ENCODE assay signal across 1 cellular context in the genomic region with DNA sequence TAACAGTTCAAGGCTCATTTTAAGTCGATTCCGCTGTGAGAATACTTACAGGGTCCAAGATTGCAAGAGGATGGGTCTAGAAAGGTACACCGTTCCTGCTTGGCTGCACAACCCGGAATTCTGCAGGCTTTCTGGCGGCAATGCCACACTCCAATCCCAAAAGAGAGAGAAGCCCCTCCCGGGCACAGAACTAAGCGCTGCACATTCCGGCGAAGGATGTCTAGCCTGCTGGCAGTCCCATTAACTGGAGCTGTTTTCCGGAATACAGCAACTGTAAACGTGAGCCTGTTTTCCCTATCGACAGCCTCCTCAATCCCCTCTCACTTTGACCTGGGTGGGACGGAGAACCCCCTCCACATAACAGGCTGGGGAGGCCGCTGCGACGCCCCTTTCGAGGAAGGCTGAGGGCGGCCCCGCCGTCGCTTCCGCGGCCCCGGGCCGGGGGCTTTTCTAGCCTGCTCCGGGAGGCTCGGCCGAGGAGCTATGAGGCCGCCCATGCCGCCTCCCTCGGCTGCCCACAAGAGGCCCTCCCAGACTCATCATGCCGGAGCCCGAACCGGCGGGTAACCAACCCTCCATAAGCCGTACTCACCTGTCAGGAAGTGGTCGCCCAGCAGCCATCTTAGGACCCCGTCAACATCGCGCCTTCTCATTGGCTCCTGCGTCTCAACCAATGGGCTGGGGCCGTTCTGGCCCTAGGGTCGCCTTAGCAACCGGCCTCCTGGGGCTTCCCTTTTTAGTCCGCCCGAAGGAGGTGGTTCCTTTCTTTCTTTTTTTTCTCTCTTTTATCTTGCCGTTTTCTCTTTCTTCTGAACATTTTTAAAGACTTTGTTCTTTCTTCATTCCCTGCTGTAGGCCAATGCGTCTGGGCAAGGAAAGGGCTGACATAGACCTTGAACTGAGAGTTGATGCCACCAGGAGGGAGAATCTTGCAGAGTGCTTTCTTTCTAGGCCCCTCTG.
TF ChIP-seq lines count a peak whose summit lies in the region.

A gene (minus strand): TSS at position 647 of the 960 bp plus-strand sequence. CDS start 5,909 bp downstream, outside the sequence.

TF ChIP-seq in HepG2, 621 proteins besides CTCF, POLR2A, EP300 and RAD21 (continued from another document and continues in another):
- TF ChIP-seq ZNF549 (CRISPR knock-in tag; IDR thresholded peaks at IDR 0.05), result no peak
- no peak for TF ChIP-seq POLR2AphosphoS2 (IDR thresholded peaks at IDR 0.05; ENCODE audit: low read depth, low read length)
- TF ChIP-seq, protein P1, sequence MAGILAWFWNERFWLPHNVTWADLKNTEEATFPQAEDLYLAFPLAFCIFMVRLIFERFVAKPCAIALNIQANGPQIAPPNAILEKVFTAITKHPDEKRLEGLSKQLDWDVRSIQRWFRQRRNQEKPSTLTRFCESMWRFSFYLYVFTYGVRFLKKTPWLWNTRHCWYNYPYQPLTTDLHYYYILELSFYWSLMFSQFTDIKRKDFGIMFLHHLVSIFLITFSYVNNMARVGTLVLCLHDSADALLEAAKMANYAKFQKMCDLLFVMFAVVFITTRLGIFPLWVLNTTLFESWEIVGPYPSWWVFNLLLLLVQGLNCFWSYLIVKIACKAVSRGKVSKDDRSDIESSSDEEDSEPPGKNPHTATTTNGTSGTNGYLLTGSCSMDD (CRISPR knock-in tag; IDR thresholded peaks at IDR 0.05), result no peak
- no peak for TF ChIP-seq TEAD2 (CRISPR knock-in tag; IDR thresholded peaks at IDR 0.05)
- TF ChIP-seq REPIN1 (CRISPR knock-in tag; IDR thresholded peaks at IDR 0.05; ENCODE audit: borderline replicate concordance, low read depth), result peak; percentile 49; the same call in 1 of the 2 replicates
- 0 out of 2 replicates have a peak, but pooled peaks have one; percentile 17 for TF ChIP-seq ZNF121 (CRISPR knock-in tag; IDR thresholded peaks at IDR 0.05)
- no peak for TF ChIP-seq MBD4 (IDR thresholded peaks at IDR 0.05; ENCODE audit: borderline replicate concordance, low read length)
- TF ChIP-seq POGZ (CRISPR knock-in tag; IDR thresholded peaks at IDR 0.05), result no peak; the same call in 1 of the 2 replicates
- peak; percentile 82 for TF ChIP-seq KMT2B (CRISPR knock-in tag; IDR thresholded peaks at IDR 0.05)
- TF ChIP-seq ZEB1 (IDR thresholded peaks at IDR 0.05; ENCODE audit: insufficient replicate concordance, low read depth), result peak; percentile 63
- TF ChIP-seq, protein P2, sequence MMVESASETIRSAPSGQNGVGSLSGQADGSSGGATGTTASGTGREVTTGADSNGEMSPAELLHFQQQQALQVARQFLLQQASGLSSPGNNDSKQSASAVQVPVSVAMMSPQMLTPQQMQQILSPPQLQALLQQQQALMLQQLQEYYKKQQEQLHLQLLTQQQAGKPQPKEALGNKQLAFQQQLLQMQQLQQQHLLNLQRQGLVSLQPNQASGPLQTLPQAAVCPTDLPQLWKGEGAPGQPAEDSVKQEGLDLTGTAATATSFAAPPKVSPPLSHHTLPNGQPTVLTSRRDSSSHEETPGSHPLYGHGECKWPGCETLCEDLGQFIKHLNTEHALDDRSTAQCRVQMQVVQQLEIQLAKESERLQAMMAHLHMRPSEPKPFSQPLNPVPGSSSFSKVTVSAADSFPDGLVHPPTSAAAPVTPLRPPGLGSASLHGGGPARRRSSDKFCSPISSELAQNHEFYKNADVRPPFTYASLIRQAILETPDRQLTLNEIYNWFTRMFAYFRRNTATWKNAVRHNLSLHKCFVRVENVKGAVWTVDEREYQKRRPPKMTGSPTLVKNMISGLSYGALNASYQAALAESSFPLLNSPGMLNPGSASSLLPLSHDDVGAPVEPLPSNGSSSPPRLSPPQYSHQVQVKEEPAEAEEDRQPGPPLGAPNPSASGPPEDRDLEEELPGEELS (CRISPR knock-in tag; IDR thresholded peaks at IDR 0.05), result no peak
- TF ChIP-seq ZNF839 (CRISPR knock-in tag; IDR thresholded peaks at IDR 0.05; ENCODE audit: borderline replicate concordance), result no peak
- no peak for TF ChIP-seq ZNF431 (CRISPR knock-in tag; IDR thresholded peaks at IDR 0.05; ENCODE audit: borderline replicate concordance, low read depth)
- peak; percentile 98 for TF ChIP-seq RFX3 (CRISPR knock-in tag; IDR thresholded peaks at IDR 0.05)
- TF ChIP-seq SIX1 (CRISPR knock-in tag; IDR thresholded peaks at IDR 0.05; ENCODE audit: borderline replicate concordance), result no peak
- TF ChIP-seq MZF1 (CRISPR knock-in tag; IDR thresholded peaks at IDR 0.05; ENCODE audit: borderline replicate concordance), result 0 out of 2 replicates have a peak, but pooled peaks have one; percentile 42
- no peak for TF ChIP-seq CAMTA2 (CRISPR knock-in tag; IDR thresholded peaks at IDR 0.05; ENCODE audit: borderline replicate concordance)
- TF ChIP-seq ZMYM2 (CRISPR knock-in tag; IDR thresholded peaks at IDR 0.05), result no peak
- TF ChIP-seq YEATS4 (CRISPR knock-in tag; IDR thresholded peaks at IDR 0.05; ENCODE audit: borderline replicate concordance), result peak; percentile 65; the same call in 1 of the 2 replicates
- TF ChIP-seq ZNF720 (CRISPR knock-in tag; IDR thresholded peaks at IDR 0.05), result no peak
- TF ChIP-seq ZNF7 (CRISPR knock-in tag; IDR thresholded peaks at IDR 0.05), result no peak
- TF ChIP-seq, protein P3, sequence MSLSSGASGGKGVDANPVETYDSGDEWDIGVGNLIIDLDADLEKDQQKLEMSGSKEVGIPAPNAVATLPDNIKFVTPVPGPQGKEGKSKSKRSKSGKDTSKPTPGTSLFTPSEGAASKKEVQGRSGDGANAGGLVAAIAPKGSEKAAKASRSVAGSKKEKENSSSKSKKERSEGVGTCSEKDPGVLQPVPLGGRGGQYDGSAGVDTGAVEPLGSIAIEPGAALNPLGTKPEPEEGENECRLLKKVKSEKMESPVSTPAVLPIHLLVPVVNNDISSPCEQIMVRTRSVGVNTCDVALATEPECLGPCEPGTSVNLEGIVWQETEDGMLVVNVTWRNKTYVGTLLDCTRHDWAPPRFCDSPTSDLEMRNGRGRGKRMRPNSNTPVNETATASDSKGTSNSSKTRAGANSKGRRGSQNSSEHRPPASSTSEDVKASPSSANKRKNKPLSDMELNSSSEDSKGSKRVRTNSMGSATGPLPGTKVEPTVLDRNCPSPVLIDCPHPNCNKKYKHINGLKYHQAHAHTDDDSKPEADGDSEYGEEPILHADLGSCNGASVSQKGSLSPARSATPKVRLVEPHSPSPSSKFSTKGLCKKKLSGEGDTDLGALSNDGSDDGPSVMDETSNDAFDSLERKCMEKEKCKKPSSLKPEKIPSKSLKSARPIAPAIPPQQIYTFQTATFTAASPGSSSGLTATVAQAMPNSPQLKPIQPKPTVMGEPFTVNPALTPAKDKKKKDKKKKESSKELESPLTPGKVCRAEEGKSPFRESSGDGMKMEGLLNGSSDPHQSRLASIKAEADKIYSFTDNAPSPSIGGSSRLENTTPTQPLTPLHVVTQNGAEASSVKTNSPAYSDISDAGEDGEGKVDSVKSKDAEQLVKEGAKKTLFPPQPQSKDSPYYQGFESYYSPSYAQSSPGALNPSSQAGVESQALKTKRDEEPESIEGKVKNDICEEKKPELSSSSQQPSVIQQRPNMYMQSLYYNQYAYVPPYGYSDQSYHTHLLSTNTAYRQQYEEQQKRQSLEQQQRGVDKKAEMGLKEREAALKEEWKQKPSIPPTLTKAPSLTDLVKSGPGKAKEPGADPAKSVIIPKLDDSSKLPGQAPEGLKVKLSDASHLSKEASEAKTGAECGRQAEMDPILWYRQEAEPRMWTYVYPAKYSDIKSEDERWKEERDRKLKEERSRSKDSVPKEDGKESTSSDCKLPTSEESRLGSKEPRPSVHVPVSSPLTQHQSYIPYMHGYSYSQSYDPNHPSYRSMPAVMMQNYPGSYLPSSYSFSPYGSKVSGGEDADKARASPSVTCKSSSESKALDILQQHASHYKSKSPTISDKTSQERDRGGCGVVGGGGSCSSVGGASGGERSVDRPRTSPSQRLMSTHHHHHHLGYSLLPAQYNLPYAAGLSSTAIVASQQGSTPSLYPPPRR (CRISPR knock-in tag; IDR thresholded peaks at IDR 0.05; ENCODE audit: borderline replicate concordance), result no peak
- TF ChIP-seq ZNF550 (CRISPR knock-in tag; IDR thresholded peaks at IDR 0.05; ENCODE audit: borderline replicate concordance), result no peak
- TF ChIP-seq, protein P4, sequence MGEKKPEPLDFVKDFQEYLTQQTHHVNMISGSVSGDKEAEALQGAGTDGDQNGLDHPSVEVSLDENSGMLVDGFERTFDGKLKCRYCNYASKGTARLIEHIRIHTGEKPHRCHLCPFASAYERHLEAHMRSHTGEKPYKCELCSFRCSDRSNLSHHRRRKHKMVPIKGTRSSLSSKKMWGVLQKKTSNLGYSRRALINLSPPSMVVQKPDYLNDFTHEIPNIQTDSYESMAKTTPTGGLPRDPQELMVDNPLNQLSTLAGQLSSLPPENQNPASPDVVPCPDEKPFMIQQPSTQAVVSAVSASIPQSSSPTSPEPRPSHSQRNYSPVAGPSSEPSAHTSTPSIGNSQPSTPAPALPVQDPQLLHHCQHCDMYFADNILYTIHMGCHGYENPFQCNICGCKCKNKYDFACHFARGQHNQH (CRISPR knock-in tag; IDR thresholded peaks at IDR 0.05), result no peak
- TF ChIP-seq GLI4 (CRISPR knock-in tag; IDR thresholded peaks at IDR 0.05; ENCODE audit: borderline replicate concordance), result no peak
- TF ChIP-seq, protein P5, sequence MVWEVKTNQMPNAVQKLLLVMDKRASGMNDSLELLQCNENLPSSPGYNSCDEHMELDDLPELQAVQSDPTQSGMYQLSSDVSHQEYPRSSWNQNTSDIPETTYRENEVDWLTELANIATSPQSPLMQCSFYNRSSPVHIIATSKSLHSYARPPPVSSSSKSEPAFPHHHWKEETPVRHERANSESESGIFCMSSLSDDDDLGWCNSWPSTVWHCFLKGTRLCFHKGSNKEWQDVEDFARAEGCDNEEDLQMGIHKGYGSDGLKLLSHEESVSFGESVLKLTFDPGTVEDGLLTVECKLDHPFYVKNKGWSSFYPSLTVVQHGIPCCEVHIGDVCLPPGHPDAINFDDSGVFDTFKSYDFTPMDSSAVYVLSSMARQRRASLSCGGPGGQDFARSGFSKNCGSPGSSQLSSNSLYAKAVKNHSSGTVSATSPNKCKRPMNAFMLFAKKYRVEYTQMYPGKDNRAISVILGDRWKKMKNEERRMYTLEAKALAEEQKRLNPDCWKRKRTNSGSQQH (CRISPR knock-in tag; IDR thresholded peaks at IDR 0.05; ENCODE audit: low read depth), result 0 out of 2 replicates have a peak, but pooled peaks have one; percentile 47
- no peak for TF ChIP-seq FLYWCH1 (CRISPR knock-in tag; IDR thresholded peaks at IDR 0.05)
- no peak; the same call in 1 of the 2 replicates for TF ChIP-seq PPARG (CRISPR knock-in tag; conservative IDR thresholded peaks at IDR 0.05)
- no peak for TF ChIP-seq KLF16 (CRISPR knock-in tag; IDR thresholded peaks at IDR 0.05)
- no peak for TF ChIP-seq ZBTB7A (CRISPR knock-in tag; IDR thresholded peaks at IDR 0.05)
- no peak for TF ChIP-seq NCOA5 (CRISPR knock-in tag; IDR thresholded peaks at IDR 0.05)
- TF ChIP-seq NONO (IDR thresholded peaks at IDR 0.05), result no peak
- TF ChIP-seq NONO (CRISPR knock-in tag; conservative IDR thresholded peaks at IDR 0.05), result peak; percentile 57; the same call in 1 of the 2 replicates
- TF ChIP-seq RELA (CRISPR knock-in tag; IDR thresholded peaks at IDR 0.05), result no peak
- no peak for TF ChIP-seq SALL2 (CRISPR knock-in tag; IDR thresholded peaks at IDR 0.05)
- TF ChIP-seq, protein P6, sequence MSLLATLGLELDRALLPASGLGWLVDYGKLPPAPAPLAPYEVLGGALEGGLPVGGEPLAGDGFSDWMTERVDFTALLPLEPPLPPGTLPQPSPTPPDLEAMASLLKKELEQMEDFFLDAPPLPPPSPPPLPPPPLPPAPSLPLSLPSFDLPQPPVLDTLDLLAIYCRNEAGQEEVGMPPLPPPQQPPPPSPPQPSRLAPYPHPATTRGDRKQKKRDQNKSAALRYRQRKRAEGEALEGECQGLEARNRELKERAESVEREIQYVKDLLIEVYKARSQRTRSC (CRISPR knock-in tag; IDR thresholded peaks at IDR 0.05; ENCODE audit: low read depth), result no peak
- TF ChIP-seq, protein P7, sequence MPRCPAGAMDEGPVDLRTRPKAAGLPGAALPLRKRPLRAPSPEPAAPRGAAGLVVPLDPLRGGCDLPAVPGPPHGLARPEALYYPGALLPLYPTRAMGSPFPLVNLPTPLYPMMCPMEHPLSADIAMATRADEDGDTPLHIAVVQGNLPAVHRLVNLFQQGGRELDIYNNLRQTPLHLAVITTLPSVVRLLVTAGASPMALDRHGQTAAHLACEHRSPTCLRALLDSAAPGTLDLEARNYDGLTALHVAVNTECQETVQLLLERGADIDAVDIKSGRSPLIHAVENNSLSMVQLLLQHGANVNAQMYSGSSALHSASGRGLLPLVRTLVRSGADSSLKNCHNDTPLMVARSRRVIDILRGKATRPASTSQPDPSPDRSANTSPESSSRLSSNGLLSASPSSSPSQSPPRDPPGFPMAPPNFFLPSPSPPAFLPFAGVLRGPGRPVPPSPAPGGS (CRISPR knock-in tag; IDR thresholded peaks at IDR 0.05), result no peak; the same call in 1 of the 2 replicates
- TF ChIP-seq, protein P8, sequence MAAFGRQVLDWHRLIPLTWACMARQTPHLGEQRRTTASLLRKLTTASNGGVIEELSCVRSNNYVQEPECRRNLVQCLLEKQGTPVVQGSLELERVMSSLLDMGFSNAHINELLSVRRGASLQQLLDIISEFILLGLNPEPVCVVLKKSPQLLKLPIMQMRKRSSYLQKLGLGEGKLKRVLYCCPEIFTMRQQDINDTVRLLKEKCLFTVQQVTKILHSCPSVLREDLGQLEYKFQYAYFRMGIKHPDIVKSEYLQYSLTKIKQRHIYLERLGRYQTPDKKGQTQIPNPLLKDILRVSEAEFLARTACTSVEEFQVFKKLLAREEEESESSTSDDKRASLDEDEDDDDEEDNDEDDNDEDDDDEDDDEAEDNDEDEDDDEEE (CRISPR knock-in tag; IDR thresholded peaks at IDR 0.05), result no peak
- TF ChIP-seq ZNF329 (CRISPR knock-in tag; IDR thresholded peaks at IDR 0.05; ENCODE audit: low read depth), result no peak; the same call in 1 of the 2 replicates
- no peak for TF ChIP-seq FOXA3 (CRISPR knock-in tag; IDR thresholded peaks at IDR 0.05)
- TF ChIP-seq REL (CRISPR knock-in tag; conservative IDR thresholded peaks at IDR 0.05), result no peak
- no peak for TF ChIP-seq SMC3 (IDR thresholded peaks at IDR 0.05; ENCODE audit: low read length)
- TF ChIP-seq HIVEP1 (CRISPR knock-in tag; IDR thresholded peaks at IDR 0.05), result peak; percentile 32; the same call in 1 of the 2 replicates
- peak; percentile 32; the same call in 1 of the 2 replicates for TF ChIP-seq ZNF124 (CRISPR knock-in tag; IDR thresholded peaks at IDR 0.05)
- TF ChIP-seq ZMYM3 (CRISPR knock-in tag; IDR thresholded peaks at IDR 0.05), result no peak
- no peak for TF ChIP-seq CENPT (CRISPR knock-in tag; IDR thresholded peaks at IDR 0.05; ENCODE audit: low read depth)
- TF ChIP-seq DNMT3B (CRISPR knock-in tag; conservative IDR thresholded peaks at IDR 0.05), result peak; percentile 71; the same call in 1 of the 2 replicates
- no peak for TF ChIP-seq LCORL (IDR thresholded peaks at IDR 0.05)
- no peak; the same call in 1 of the 2 replicates for TF ChIP-seq LCORL (CRISPR knock-in tag; IDR thresholded peaks at IDR 0.05)
- TF ChIP-seq PLRG1 (conservative IDR thresholded peaks at IDR 0.05), result no peak
- no peak for TF ChIP-seq CCDC6 (CRISPR knock-in tag; IDR thresholded peaks at IDR 0.05)
- no peak for TF ChIP-seq ZBTB20 (CRISPR knock-in tag; IDR thresholded peaks at IDR 0.05; ENCODE audit: borderline replicate concordance, low read depth)
